15 cellular contexts compared by ENCODE assay signal in the genomic region with DNA sequence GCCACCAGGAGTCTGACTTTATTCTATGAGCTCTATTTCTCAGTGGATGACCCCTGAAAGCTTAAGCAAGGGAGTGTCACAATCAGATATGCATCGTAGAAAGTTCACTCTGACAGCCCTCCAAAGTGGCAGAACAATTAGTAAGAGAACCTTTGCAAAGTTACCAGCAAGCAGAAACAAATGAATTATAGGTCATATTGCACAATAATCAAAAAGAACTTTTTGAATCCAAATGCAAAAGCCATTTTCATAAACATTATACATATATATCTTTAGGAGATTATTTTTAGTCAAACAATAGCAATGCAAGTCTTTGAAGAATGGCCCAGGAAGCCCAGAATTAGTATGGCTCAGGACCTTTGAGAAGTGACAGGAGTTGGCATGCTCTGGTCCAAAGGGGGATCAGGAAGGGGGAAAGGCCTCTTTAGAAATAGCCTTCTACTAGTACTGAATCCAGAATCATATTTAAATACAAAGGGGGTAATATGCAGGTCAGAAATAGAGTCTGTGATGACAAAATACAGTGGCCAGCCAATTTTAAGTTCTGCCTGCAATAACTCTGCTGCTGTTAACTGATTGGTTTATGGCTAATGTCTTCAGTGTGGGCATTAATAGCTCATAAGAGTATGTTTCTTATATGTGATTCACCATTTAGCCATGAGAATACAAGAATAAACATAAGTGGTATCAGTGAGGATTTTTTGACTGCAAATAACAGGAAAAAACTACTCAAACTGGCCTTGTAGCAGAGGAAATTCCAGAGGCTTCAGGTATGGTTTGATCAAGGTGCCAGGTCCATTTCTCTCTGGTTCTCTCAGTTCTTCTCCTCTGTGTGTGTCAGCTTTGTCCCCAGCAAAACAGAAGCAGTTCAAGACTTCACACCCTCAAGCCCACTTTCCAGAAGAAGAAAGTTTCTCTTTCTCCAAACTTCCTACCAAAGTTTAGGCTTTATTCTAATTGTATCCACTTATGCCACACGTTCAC. TPM values are rescaled to one million over a fixed set of nuclear protein-coding genes. Genes with fewer than 3 reads are reported as not detected.
DNase-seq lines count a peak whose midpoint lies in the region; ATAC-seq and TF ChIP-seq lines count a peak whose summit lies in the region.
"Had no signal": no experiment of that assay in that cellular context is flagged by ENCODE, and none has a peak within 500 bp of the region (broad histone marks: within the 10 kb centered on the region; RNA-seq: fewer than 3 reads in every experiment).

No MANE protein-coding gene starts in this region.

- H2BK5ac ChIP-seq in IMR-90 (ENCODE audit: low read depth, low read length, poor library complexity, severe bottlenecking): no peak overlapping the region

- no peak for TF ChIP-seq CTCF in IMR-90 (conservative IDR thresholded peaks at IDR 0.05; ENCODE audit: low read depth, low read length)
- TF ChIP-seq CTCF in mucosa of descending colon (IDR thresholded peaks at IDR 0.05): no peak

- no peak overlapping the region for H3K4me2 ChIP-seq in IMR-90 (ENCODE audit: low read depth, low read length)
- H3K4me2 ChIP-seq: BLaER1 had no signal

- no CpG with 5 or more reads among the region's 2 CpGs for WGBS in IMR-90 (ENCODE audit: extremely low coverage in 2 of 2, insufficient read length in 1 of 2), 2 experiments

- no peaks in the 10 kb centered on the region for H3K4me1 ChIP-seq in IMR-90 (ENCODE audit: control insufficient read depth, insufficient read depth, low read length)
- no peaks in the 10 kb centered on the region for H3K4me1 ChIP-seq in mucosa of descending colon (ENCODE audit: low read depth)
- H3K4me1 ChIP-seq: BLaER1 had no signal

- H3K79me1 ChIP-seq in IMR-90 (ENCODE audit: low read depth in 1 of 2, low read length in 2 of 2): no peaks in the 10 kb centered on the region

- no peak overlapping the region for H2AK9ac ChIP-seq in IMR-90 (replicated peaks; ENCODE audit: low read depth, low read length, poor library complexity)

- no peak overlapping the region for H3K4me3 ChIP-seq in IMR-90 (ENCODE audit: insufficient read depth, low read depth, low read length)
- no peak overlapping the region for H3K4me3 ChIP-seq in mucosa of descending colon
- H3K4me3 ChIP-seq: BLaER1 had no signal

- H3K4ac ChIP-seq in IMR-90 (ENCODE audit: low read depth, low read length): no peak overlapping the region

- H3K27me3 ChIP-seq in IMR-90 (ENCODE audit: control insufficient read depth, insufficient read depth, low read length): peaks cover 17% of the 10 kb centered on the region
- H3K27me3 ChIP-seq: BLaER1 had no signal

- TF ChIP-seq RAD21 in IMR-90 (IDR thresholded peaks at IDR 0.05; ENCODE audit: low read length): no peak

- no peak overlapping the region for H2BK15ac ChIP-seq in IMR-90 (ENCODE audit: low read depth, low read length)

- H4K5ac ChIP-seq in IMR-90 (ENCODE audit: low read depth, low read length): no peak overlapping the region

- H3K36me3 ChIP-seq in IMR-90 (ENCODE audit: control insufficient read depth, insufficient read depth, low read length): no peaks in the 10 kb centered on the region
- no peaks in the 10 kb centered on the region for H3K36me3 ChIP-seq in mucosa of descending colon (ENCODE audit: low read depth)
- H3K36me3 ChIP-seq: BLaER1 had no signal

- H2AK5ac ChIP-seq in IMR-90 (ENCODE audit: low read depth, low read length): no peak overlapping the region; the same call in 1 of the 2 replicates

- no peak overlapping the region for H2BK20ac ChIP-seq in IMR-90 (ENCODE audit: low read depth, low read length)

- H3K56ac ChIP-seq in IMR-90 (ENCODE audit: extremely low read depth, insufficient read depth, low read length): no peak overlapping the region

- no peak overlapping the region for H4K91ac ChIP-seq in IMR-90 (ENCODE audit: insufficient read depth, low read depth, low read length)

- intact Hi-C loops in IMR-90 (cut with micrococcal nuclease): no loop called here
- intact Hi-C loops in mucosa of descending colon (cut with DNase I, micrococcal nuclease): loop anchor here (5.0 kb wide), 1 partner anchor 142 kb away; no protein-coding TSS in a partner anchor

- CTCF ChIA-PET in IMR-90 (lab: Yijun Ruan, JAX): interaction anchor here (0.9 to 1.7 kb wide), 2 partner anchors 117 to 143 kb away, joined by 4 to 6 read pairs; no protein-coding TSS in a partner anchor

- dilution Hi-C loops in IMR-90 (cut with HindIII; ENCODE audit: low sequenced_read_pairs, unreplicated experiment): no loop called here

- H3K9me3 ChIP-seq in IMR-90 (ENCODE audit: control insufficient read depth, insufficient read depth, low read length) (no peaks in the 10 kb centered on the region), mucosa of descending colon (no peaks in the 10 kb centered on the region)
- H3K9me3 ChIP-seq: BLaER1 had no signal

- H3K27ac ChIP-seq in IMR-90 (ENCODE audit: insufficient read depth, low read length): no peak overlapping the region
- H3K27ac ChIP-seq: BLaER1 had no signal

- no peaks in the 10 kb centered on the region for H4K20me1 ChIP-seq in IMR-90 (ENCODE audit: insufficient read depth, low read length)
- H4K20me1 ChIP-seq: BLaER1 had no signal

- H3K14ac ChIP-seq in IMR-90 (replicated peaks; ENCODE audit: low read depth, low read length): no peak overlapping the region

- POLR2A ChIA-PET in IMR-90 (lab: Charles Lee; ENCODE audit: unreplicated experiment): no interaction called here

- no peak overlapping the region for H3K18ac ChIP-seq in IMR-90 (ENCODE audit: low read depth, low read length)

- no peak overlapping the region for H4K8ac ChIP-seq in IMR-90 (ENCODE audit: low read depth in 2 of 2, low read length in 2 of 2)

- no peak overlapping the region for H3K9ac ChIP-seq in IMR-90 (ENCODE audit: low read depth, low read length)
- H3K9ac ChIP-seq: BLaER1 had no signal

- H3K23ac ChIP-seq in IMR-90 (ENCODE audit: low read depth, low read length): no peak overlapping the region

- ATAC-seq in IMR-90 (ENCODE audit: low read depth): peak; percentile 37; the same call in 1 of the 2 replicates
- ATAC-seq in mucosa of descending colon: peak; percentile 5
- ATAC-seq in GM21529 (IDR thresholded peaks at IDR 0.05; ENCODE audit: unreplicated experiment): no peak
- ATAC-seq in GM19397 (IDR thresholded peaks at IDR 0.05; ENCODE audit: unreplicated experiment): no peak

- BruUV-seq in IMR-90 (replicated peaks; lab: Mats Ljungman, UMichigan): no TSS peak

- no peak overlapping the region for H2AFZ ChIP-seq in IMR-90 (replicated peaks; ENCODE audit: low read length, poor library complexity)

- no peak for TF ChIP-seq POLR2A in IMR-90 (IDR thresholded peaks at IDR 0.05; ENCODE audit: low read depth, low read length)

- H2BK120ac ChIP-seq in IMR-90 (ENCODE audit: low read depth, low read length): no peak overlapping the region

- DNase-seq in GM04504 (ENCODE audit: low read depth) (peak; percentile 28), IMR-90 (peak; percentile 41), mucosa of descending colon (no peak), AG20443 (ENCODE audit: low spot score) (no peak)
- DNase-seq: ACHN; CD4-positive, alpha-beta memory T cell; DMS153; DMS79; GF-D8; GOT3; H7 had no signal

- in situ Hi-C loops in IMR-90 (cut with MboI; ENCODE audit: low sequenced_read_pairs): loop anchor here (5.0 to 10.0 kb wide), 2 partner anchors 142 to 329 kb away; no protein-coding TSS in a partner anchor

- H3K9me1 ChIP-seq in IMR-90 (ENCODE audit: insufficient read depth, low read length): no peaks in the 10 kb centered on the region

TF ChIP-seq in IMR-90, 13 proteins besides CTCF, POLR2A, EP300 and RAD21:
- TF ChIP-seq CEBPB (IDR thresholded peaks at IDR 0.05; ENCODE audit: low read depth, low read length): peak; percentile 79
- no peak for TF ChIP-seq SMC3 (IDR thresholded peaks at IDR 0.05; ENCODE audit: low read depth, low read length)

RNA-seq across cellular contexts. Expression of a gene that starts 17.0 kb away (rescaled TPM):
- total RNA-seq in IMR-90 (2012; rRNA removed) (71.7 and 85.0 TPM in 2 replicates), mucosa of descending colon (100 to 1,000 TPM in 1 of 3 donors, 10 to 100 TPM in 2; 67.9 to 102 (median 69.6) TPM)
- 101 and 102 TPM in 2 replicates for polyA plus RNA-seq in IMR-90 (2012; rRNA removed)
- 155 and 524 TPM in 2 replicates for polyA plus RNA-seq in IMR-90 (2012; cell fraction: cytosol; rRNA removed)
- 43.5 and 72.2 TPM in 2 replicates for polyA plus RNA-seq in IMR-90 (2012; cell fraction: nucleus; rRNA removed; ENCODE audit: low replicate concordance)

RNA-seq across cellular contexts. Expression of a gene that starts 30.4 kb away (rescaled TPM):
- not detected in 2 replicates for total RNA-seq in IMR-90 (2012; rRNA removed)
- not detected in 2 replicates for polyA plus RNA-seq in IMR-90 (2012; rRNA removed)
- not detected in 2 replicates for polyA plus RNA-seq in IMR-90 (2012; cell fraction: cytosol; rRNA removed)
- 0.05 and 0.07 TPM in 2 replicates for polyA plus RNA-seq in IMR-90 (2012; cell fraction: nucleus; rRNA removed; ENCODE audit: low replicate concordance)
- total RNA-seq in mucosa of descending colon: 100 to 1,000 TPM; 445 to 923 (median 899) TPM
- total RNA-seq: CD4-positive, alpha-beta memory T cell; H7 had no signal
- polyA plus RNA-seq: CD14-positive monocyte; CD4-positive, alpha-beta memory T cell had no signal

Comparison
In these comparisons a context has a peak if more than half of its experiments do, and no peak if none do; other contexts are left out.
1. DNase-seq: peak in GM04504 (single experiment) and IMR-90 (single experiment); none in mucosa of descending colon (0 of 3) and AG20443 (single experiment).
2. ATAC-seq: peak in IMR-90 (single experiment) and mucosa of descending colon (single experiment); none in GM21529 (single experiment) and GM19397 (single experiment).
3. RNA of a gene that starts 30.4 kb away (total RNA-seq): 445 to 923 TPM in mucosa of descending colon; not detected in IMR-90; every median in the first group is over 100 times any median in the second.